ENCODE assay signal across 12 cellular contexts in genomic region chr17:29844339-29845048, GRCh38.
DNase-seq lines count a peak whose midpoint lies in the region; ATAC-seq, FAIRE-seq and TF ChIP-seq lines count a peak whose summit lies in the region.
"Had no signal": no experiment of that assay in that cellular context is flagged by ENCODE, and none has a peak within 500 bp of the region (broad histone marks: within the 10 kb centered on the region; RNA-seq: fewer than 3 reads in every experiment).

No MANE protein-coding gene starts in this region.

- H3K4ac ChIP-seq in H1 (replicated peaks; ENCODE audit: insufficient read length, low read depth, low read length): no peak overlapping the region
- H3K4ac ChIP-seq in neuronal stem cell (ENCODE audit: low read length): no peak overlapping the region

- H3K4me3 ChIP-seq in H1 (ENCODE audit: extremely low read depth in 1 of 4, insufficient read depth in 2 of 4, low read depth in 3 of 4, low read length in 4 of 4): no peak overlapping the region
- no peak overlapping the region for H3K4me3 ChIP-seq in neuronal stem cell (ENCODE audit: low read length in 2 of 2)
- H3K4me3 ChIP-seq in pancreas: no peak overlapping the region
- H3K4me3 ChIP-seq: psoas muscle, SJSA1 had no signal

- H3K9me3 ChIP-seq in H1 (ENCODE audit: insufficient read depth in 2 of 2, low read depth in 1 of 2, low read length in 1 of 2) (no peaks in the 10 kb centered on the region), neuronal stem cell (replicated peaks in 1 of 2; ENCODE audit: control insufficient read depth in 2 of 2, insufficient read depth in 1 of 2, low read depth in 1 of 2, low read length in 2 of 2) (peaks cover 0 to 5% of the 10 kb centered on the region in 2 donors), pancreas (no peaks in the 10 kb centered on the region)
- H3K9me3 ChIP-seq: psoas muscle, SJSA1 had no signal

- intact Hi-C loops in pancreas (cut with DNase I): no loop called here

- no peak overlapping the region for H3K56ac ChIP-seq in H1 (replicated peaks; ENCODE audit: insufficient read length, low read depth, low read length)

- H3K18ac ChIP-seq in H1 (ENCODE audit: extremely low read depth, low read length) (no peak overlapping the region), neuronal stem cell (ENCODE audit: low read length) (no peak overlapping the region)

- H3K4me2 ChIP-seq in H1 (ENCODE audit: insufficient read depth in 1 of 2, low read depth in 2 of 2, low read length in 2 of 2) (0 out of 4 replicates have a peak overlapping the region, but pooled peaks of 1 of the 2 experiments have one; percentile 1), neuronal stem cell (ENCODE audit: insufficient read depth, low read length, poor library complexity, severe bottlenecking) (no peak overlapping the region)

- H3K36me3 ChIP-seq in H1 (ENCODE audit: control insufficient read depth in 2 of 4, insufficient read depth in 4 of 4, low read length in 3 of 4) (no peaks in the 10 kb centered on the region), neuronal stem cell (replicated peaks in 1 of 2; ENCODE audit: control insufficient read depth in 2 of 2, insufficient read depth in 2 of 2, low read length in 2 of 2) (no peaks in the 10 kb centered on the region), pancreas (no peaks in the 10 kb centered on the region)

- H2BK20ac ChIP-seq in H1 (ENCODE audit: low read length): no peak overlapping the region

- CTCF ChIA-PET in H1 (lab: Charles Lee; ENCODE audit: partially characterized antibody): interaction anchor here (1.3 to 1.6 kb wide), 2 partner anchors 87 to 248 kb away, joined by 3 to 9 read pairs; no protein-coding TSS in a partner anchor

- H3K4me1 ChIP-seq in H1 (replicated peaks in 1 of 4; ENCODE audit: control insufficient read depth in 3 of 4, insufficient read depth in 4 of 4, low read length in 3 of 4): no peaks in the 10 kb centered on the region; a peak in 1 of 7 replicates
- peaks cover 3 to 14% of the 10 kb centered on the region in 2 donors for H3K4me1 ChIP-seq in neuronal stem cell (ENCODE audit: control insufficient read depth in 2 of 2, insufficient read depth in 1 of 2, low read depth in 1 of 2, low read length in 2 of 2)
- H3K4me1 ChIP-seq in pancreas: no peaks in the 10 kb centered on the region

- FAIRE-seq in H1 (lab: Jason Lieb, UNC) (no peak), pancreas (lab: Jason Lieb, UNC) (no peak)

- no peak for TF ChIP-seq POLR2A in H1 (IDR thresholded peaks at IDR 0.05; ENCODE audit: control extremely low read depth in 1 of 2, low read depth in 2 of 2, low read length in 2 of 2)

- H2AK5ac ChIP-seq in H1 (ENCODE audit: low read depth, low read length): no peak overlapping the region
- H2AK5ac ChIP-seq in neuronal stem cell (ENCODE audit: low read depth, low read length): no peak overlapping the region

- peak; percentile 21 for DNase-seq in NCI-H748 (lab: John Stamatoyannopoulos, UW; ENCODE audit: unreplicated experiment)
- no peak for DNase-seq in NCI-H748 treated with DMSO at 0.1 percent for 48 hours (lab: John Stamatoyannopoulos, UW)
- peak; percentile 4 for DNase-seq in NCI-H345 treated with DMSO at 0.1 percent for 48 hours (lab: John Stamatoyannopoulos, UW; ENCODE audit: unreplicated experiment)
- DNase-seq in H1 (ENCODE audit: low read depth in 1 of 2, low spot score in 2 of 2): no peak
- DNase-seq in neuronal stem cell (ENCODE audit: low spot score): no peak
- DNase-seq in NCI-H526 treated with DMSO at 0.1 percent for 48 hours (lab: John Stamatoyannopoulos, UW): no peak
- DNase-seq in hepatic stellate cell (ENCODE audit: low spot score): no peak
- DNase-seq in pancreas: no peak
- DNase-seq: effector CD8-positive, alpha-beta T cell; NCI-H774; psoas muscle had no signal

- peak in 1 of 2 experiments; percentile 24; a peak in 1 of 4 replicates for TF ChIP-seq RAD21 in H1 (IDR thresholded peaks at IDR 0.05 in 1 of 2, conservative IDR thresholded peaks at IDR 0.05 in 1 of 2; ENCODE audit: low read depth in 2 of 2, low read length in 2 of 2)

- H3K14ac ChIP-seq in H1 (ENCODE audit: insufficient read length) (no peak overlapping the region), neuronal stem cell (ENCODE audit: low read length) (no peak overlapping the region)

- H3K27ac ChIP-seq in H1 (ENCODE audit: low read depth, low read length) (no peak overlapping the region), neuronal stem cell (replicated peaks; ENCODE audit: low read length) (no peak overlapping the region), pancreas (no peak overlapping the region)
- H3K27ac ChIP-seq: psoas muscle, SJSA1 had no signal

- H2AFZ ChIP-seq in H1 (ENCODE audit: low read length) (no peak overlapping the region), neuronal stem cell (ENCODE audit: low read length) (peak overlapping the region; percentile 28)

- no peak overlapping the region for H2BK15ac ChIP-seq in H1 (ENCODE audit: low read length)
- H2BK15ac ChIP-seq in neuronal stem cell (ENCODE audit: low read length): no peak overlapping the region

- no peak for ATAC-seq in pancreas
- ATAC-seq: psoas muscle had no signal

- H3K79me1 ChIP-seq in H1 (ENCODE audit: low read depth, low read length): no peaks in the 10 kb centered on the region
- no peaks in the 10 kb centered on the region for H3K79me1 ChIP-seq in neuronal stem cell (ENCODE audit: low read depth, low read length)

- POLR2A ChIA-PET in H1 (lab: Charles Lee; ENCODE audit: partially characterized antibody): interaction anchor here (2.0 kb wide), 1 partner anchor 15 kb away, joined by 5 read pairs; no protein-coding TSS in a partner anchor

- H2BK120ac ChIP-seq in H1 (replicated peaks; ENCODE audit: low read depth, low read length): no peak overlapping the region
- no peak overlapping the region for H2BK120ac ChIP-seq in neuronal stem cell (ENCODE audit: low read depth, low read length)

- no peaks in the 10 kb centered on the region for H3K23me2 ChIP-seq in H1 (ENCODE audit: low read depth, low read length)

- 100% methylated on average over 1 of the region's 1 CpG; no CpG with 5 or more reads in 1 of the 2 experiments for WGBS in H1 (ENCODE audit: extremely low coverage in 1 of 2, insufficient coverage in 1 of 2, insufficient read length in 1 of 2, insufficient replicate concordance in 2 of 2, low coverage in 1 of 2, low lambda C conversion rate in 2 of 2, missing lambda C conversion rate in 1 of 2), 2 experiments
- no CpG with 5 or more reads among the region's 1 CpG for WGBS in neuronal stem cell (ENCODE audit: extremely low coverage in 2 of 2, insufficient read length in 2 of 2, insufficient replicate concordance in 1 of 2), 2 donors
- WGBS in pancreas, 2 donors: 75 to 86% methylated on average over 1 of the region's 1 CpG

- H3K23ac ChIP-seq in H1 (ENCODE audit: insufficient read length) (no peak overlapping the region), neuronal stem cell (ENCODE audit: low read depth, low read length, poor library complexity) (no peak overlapping the region)

- no peaks in the 10 kb centered on the region for H3K79me2 ChIP-seq in H1 (ENCODE audit: control insufficient read depth in 1 of 2, insufficient read depth in 2 of 2, low read length in 2 of 2)

- H4K8ac ChIP-seq in H1 (ENCODE audit: extremely low read depth, insufficient read depth, low read length): no peak overlapping the region
- no peak overlapping the region for H4K8ac ChIP-seq in neuronal stem cell (ENCODE audit: low read depth, low read length)

- no peak overlapping the region for H2BK12ac ChIP-seq in H1 (ENCODE audit: low read depth, low read length)
- H2BK12ac ChIP-seq in neuronal stem cell (ENCODE audit: low read length): no peak overlapping the region

- H4K91ac ChIP-seq in H1 (replicated peaks; ENCODE audit: insufficient read length, low read length) (no peak overlapping the region), neuronal stem cell (ENCODE audit: low read depth, low read length, poor library complexity) (no peak overlapping the region)

- no peak for TF ChIP-seq EP300 in H1 (IDR thresholded peaks at IDR 0.05; ENCODE audit: borderline replicate concordance in 1 of 2, low read depth in 2 of 2, low read length in 2 of 2)

- H3K27me3 ChIP-seq in H1 (replicated peaks in 1 of 4; ENCODE audit: control insufficient read depth in 3 of 4, extremely low read depth in 1 of 4, insufficient read depth in 3 of 4, low read length in 3 of 4): no peaks in the 10 kb centered on the region
- no peaks in the 10 kb centered on the region for H3K27me3 ChIP-seq in neuronal stem cell (ENCODE audit: control insufficient read depth in 3 of 3, insufficient read depth in 3 of 3, low read depth in 1 of 3, low read length in 3 of 3)
- H3K27me3 ChIP-seq in pancreas: no peaks in the 10 kb centered on the region
- H3K27me3 ChIP-seq: SJSA1 had no signal

- H2BK5ac ChIP-seq in H1 (ENCODE audit: low read depth, low read length): no peak overlapping the region
- H2BK5ac ChIP-seq in neuronal stem cell (ENCODE audit: low read length): no peak overlapping the region

- peak in 1 of 3 experiments; percentile 3; a peak in 1 of 4 replicates for TF ChIP-seq CTCF in H1 (IDR thresholded peaks at IDR 0.05; ENCODE audit: control extremely low read depth in 1 of 3, insufficient read depth in 1 of 3, low read depth in 1 of 3, low read length in 3 of 3)
- no peak for TF ChIP-seq CTCF in pancreas (IDR thresholded peaks at IDR 0.05)

- H4K20me1 ChIP-seq in H1 (replicated peaks in 1 of 2; ENCODE audit: control insufficient read depth in 1 of 2, insufficient read depth in 2 of 2, low read length in 2 of 2): no peaks in the 10 kb centered on the region

- no peak overlapping the region for H4K5ac ChIP-seq in H1 (ENCODE audit: insufficient read length, low read depth, low read length)

- H3K9ac ChIP-seq in H1 (replicated peaks in 1 of 4; ENCODE audit: extremely low read depth in 1 of 4, low read depth in 3 of 4, low read length in 3 of 4): no peak overlapping the region; a peak in 1 of 7 replicates
- H3K9ac ChIP-seq in neuronal stem cell (ENCODE audit: low read depth, low read length, poor library complexity): no peak overlapping the region

TF ChIP-seq in H1, 55 proteins besides CTCF, POLR2A, EP300 and RAD21:
- TF ChIP-seq EGR1 (IDR thresholded peaks at IDR 0.05; ENCODE audit: borderline replicate concordance, low read depth, low read length): no peak
- TF ChIP-seq TAF1 (IDR thresholded peaks at IDR 0.05; ENCODE audit: low read depth, low read length): 0 out of 2 replicates have a peak, but pooled peaks have one; percentile 6

Comparison
In these comparisons a context has a peak if more than half of its experiments do, and no peak if none do; other contexts are left out.
1. DNase-seq: peak in NCI-H748 (single experiment) and NCI-H345 treated with DMSO at 0.1 percent for 48 hours (single experiment); none in NCI-H748 treated with DMSO at 0.1 percent for 48 hours (single experiment), H1 (0 of 2), neuronal stem cell (single experiment), NCI-H526 treated with DMSO at 0.1 percent for 48 hours (single experiment), hepatic stellate cell (single experiment) and pancreas (0 of 6).